19 cellular contexts compared by ENCODE assay signal in genomic region chr1:235302143-235302542, GRCh38.
"Had no signal": no experiment of that assay in that cellular context is flagged by ENCODE, and none has a peak within 500 bp of the region (broad histone marks: within the 10 kb centered on the region; RNA-seq: fewer than 3 reads in every experiment).

No MANE protein-coding gene starts in this region.

- H3K27ac ChIP-seq: dorsolateral prefrontal cortex, gastrocnemius medialis, heart right ventricle, pancreas, tibial artery, upper lobe of left lung, uterus had no signal

- H3K27me3 ChIP-seq: dorsolateral prefrontal cortex, gastrocnemius medialis, heart right ventricle, pancreas, tibial artery, upper lobe of left lung, uterus had no signal

- H3K4me3 ChIP-seq: dorsolateral prefrontal cortex, gastrocnemius medialis, heart right ventricle, pancreas, smooth muscle cell, tibial artery, upper lobe of left lung, uterus had no signal

- H3K9me3 ChIP-seq: gastrocnemius medialis, pancreas, tibial artery, upper lobe of left lung, uterus had no signal

- H3K4me3 Mint-ChIP-seq: nephron had no signal

- H3K27me3 Mint-ChIP-seq: progenitor cell of endocrine pancreas had no signal

- H3K36me3 ChIP-seq: gastrocnemius medialis, heart right ventricle, pancreas, tibial artery, upper lobe of left lung, uterus had no signal

- H3K27ac Mint-ChIP-seq: nephron, progenitor cell of endocrine pancreas had no signal

- ATAC-seq: esophagus mucosa, gastrocnemius medialis, heart right ventricle, pancreas, right cardiac atrium had no signal

- DNase-seq: cortex of kidney; dorsolateral prefrontal cortex; effector CD8-positive, alpha-beta T cell; gastrocnemius medialis; heart right ventricle; hypothalamus; kidney glomerular epithelial cell; occipital lobe; pancreas; stimulated activated CD4-positive, alpha-beta T cell treated with anti-CD3 and anti-CD28 coated beads, Interleukin-2, amount 100 ng/mL, for 48 hours; stimulated activated naive CD4-positive, alpha-beta T cell treated with Interleukin-2 at 50 U/mL for 16 hours; tibial artery; uterus had no signal

- H3K4me2 ChIP-seq: smooth muscle cell had no signal

- H3K9me3 Mint-ChIP-seq: nephron had no signal
